ENCODE assay signal across 20 cellular contexts in genomic region chr2:198471291-198471690, GRCh38.
DNase-seq lines count a peak whose midpoint lies in the region; ATAC-seq, FAIRE-seq and TF ChIP-seq lines count a peak whose summit lies in the region.
"Had no signal": no experiment of that assay in that cellular context is flagged by ENCODE, and none has a peak within 500 bp of the region (broad histone marks: within the 10 kb centered on the region; RNA-seq: fewer than 3 reads in every experiment).

No MANE protein-coding gene starts in this region.

- H4K8ac ChIP-seq in H1 (ENCODE audit: extremely low read depth, insufficient read depth, low read length): no peak overlapping the region

- no peak overlapping the region for H3K4ac ChIP-seq in H1 (replicated peaks; ENCODE audit: insufficient read length, low read depth, low read length)

- WGBS in H1 (ENCODE audit: extremely low coverage in 1 of 2, insufficient coverage in 1 of 2, insufficient read length in 1 of 2, insufficient replicate concordance in 2 of 2, low coverage in 1 of 2, low lambda C conversion rate in 2 of 2, missing lambda C conversion rate in 1 of 2), 2 experiments: 56% methylated on average over 2 of the region's 2 CpGs; no CpG with 5 or more reads in 1 of the 2 experiments

- H3K23me2 ChIP-seq in H1 (ENCODE audit: low read depth, low read length): no peaks in the 10 kb centered on the region

- no peak overlapping the region for H2BK15ac ChIP-seq in H1 (ENCODE audit: low read length)

- no peaks in the 10 kb centered on the region for H3K27me3 ChIP-seq in Loucy (ENCODE audit: insufficient read depth, low read length, poor library complexity, severe bottlenecking)
- H3K27me3 ChIP-seq in H1 (replicated peaks in 1 of 4; ENCODE audit: control insufficient read depth in 3 of 4, extremely low read depth in 1 of 4, insufficient read depth in 3 of 4, low read length in 3 of 4): no peaks in the 10 kb centered on the region
- H3K27me3 ChIP-seq in naive thymus-derived CD4-positive, alpha-beta T cell (ENCODE audit: control insufficient read depth in 2 of 2, insufficient read depth in 2 of 2, low read length in 2 of 2): no peaks in the 10 kb centered on the region
- H3K27me3 ChIP-seq: cardiac muscle cell, heart left ventricle, neutrophil, tibial artery had no signal

- H3K27ac ChIP-seq in H1 (ENCODE audit: low read depth, low read length): no peak overlapping the region
- H3K27ac ChIP-seq in naive thymus-derived CD4-positive, alpha-beta T cell (ENCODE audit: low read depth, low read length): no peak overlapping the region
- H3K27ac ChIP-seq: A549, cardiac muscle cell, heart left ventricle, neutrophil, tibial artery had no signal

- H2AFZ ChIP-seq in Loucy (ENCODE audit: low read length) (peak overlapping the region; percentile 91), H1 (ENCODE audit: low read length) (peak overlapping the region; percentile 95; the same call in 1 of the 2 replicates)

- no peak overlapping the region for H3K4me3 Mint-ChIP-seq in naive thymus-derived CD4-positive, alpha-beta T cell
- H3K4me3 Mint-ChIP-seq: activated naive CD4-positive, alpha-beta T cell treated with anti-CD3 and anti-CD28 coated beads, Interleukin-2, amount 10 ng/mL, durations not matched to agents 7 days and 5 days; HFFc6 had no signal

- no peaks in the 10 kb centered on the region for H3K36me3 ChIP-seq in Loucy (ENCODE audit: insufficient read depth, low read length)
- no peaks in the 10 kb centered on the region for H3K36me3 ChIP-seq in H1 (ENCODE audit: control insufficient read depth in 2 of 4, insufficient read depth in 4 of 4, low read length in 3 of 4)
- H3K36me3 ChIP-seq in naive thymus-derived CD4-positive, alpha-beta T cell (ENCODE audit: control insufficient read depth in 2 of 3, insufficient read depth in 3 of 3, low read length in 3 of 3): no peaks in the 10 kb centered on the region
- H3K36me3 ChIP-seq: cardiac muscle cell, heart left ventricle, neutrophil, tibial artery had no signal

- TF ChIP-seq RAD21 in H1 (IDR thresholded peaks at IDR 0.05 in 1 of 2, conservative IDR thresholded peaks at IDR 0.05 in 1 of 2; ENCODE audit: low read depth in 2 of 2, low read length in 2 of 2): peak; percentile 60

- H3K4me3 ChIP-seq in Loucy (ENCODE audit: low read length, poor library complexity, severe bottlenecking) (no peak overlapping the region), H1 (ENCODE audit: extremely low read depth in 1 of 4, insufficient read depth in 2 of 4, low read depth in 3 of 4, low read length in 4 of 4) (no peak overlapping the region), retinal pigment epithelial cell (ENCODE audit: low read length) (no peak overlapping the region)
- no peak overlapping the region for H3K4me3 ChIP-seq in naive thymus-derived CD4-positive, alpha-beta T cell (ENCODE audit: low read length)
- H3K4me3 ChIP-seq: A549, cardiac muscle cell, heart left ventricle, tibial artery had no signal

- TF ChIP-seq EP300 in H1 (IDR thresholded peaks at IDR 0.05; ENCODE audit: borderline replicate concordance in 1 of 2, low read depth in 2 of 2, low read length in 2 of 2): no peak

- H3K27me3 Mint-ChIP-seq in naive thymus-derived CD4-positive, alpha-beta T cell: peaks cover 0 to 5% (median 0%) of the 10 kb centered on the region in 5 donors
- H3K27me3 Mint-ChIP-seq: activated naive CD4-positive, alpha-beta T cell treated with anti-CD3 and anti-CD28 coated beads, Interleukin-2, amount 10 ng/mL, durations not matched to agents 7 days and 5 days had no signal

- POLR2A ChIA-PET in H1 (lab: Charles Lee; ENCODE audit: partially characterized antibody): no interaction called here
- POLR2A ChIA-PET in naive thymus-derived CD4-positive, alpha-beta T cell (lab: Charles Lee): no interaction called here

- no peak overlapping the region for H2BK120ac ChIP-seq in H1 (replicated peaks; ENCODE audit: low read depth, low read length)

- FAIRE-seq in H1 (lab: Jason Lieb, UNC): peak; percentile 7
- FAIRE-seq: A549, endometrium had no signal

- intact Hi-C loops in naive thymus-derived CD4-positive, alpha-beta T cell (cut with micrococcal nuclease): no loop called here

- no peak overlapping the region for H2BK20ac ChIP-seq in H1 (ENCODE audit: low read length)

- CTCF ChIA-PET in H1 (lab: Charles Lee; ENCODE audit: partially characterized antibody): interaction anchor here (0.7 to 1.4 kb wide), 6 partner anchors 9 to 127 kb away, joined by 3 to 7 read pairs (median 4); no protein-coding TSS in a partner anchor
- CTCF ChIA-PET in naive thymus-derived CD4-positive, alpha-beta T cell (lab: Charles Lee): no interaction called here

- no peaks in the 10 kb centered on the region for H3K4me1 ChIP-seq in Loucy (ENCODE audit: insufficient read depth, low read length, poor library complexity, severe bottlenecking)
- H3K4me1 ChIP-seq in H1 (replicated peaks in 1 of 4; ENCODE audit: control insufficient read depth in 3 of 4, insufficient read depth in 4 of 4, low read length in 3 of 4): peaks cover 0 to 4% (median 3%) of the 10 kb centered on the region in 4 experiments; a peak in 4 of 7 replicates
- no peaks in the 10 kb centered on the region for H3K4me1 ChIP-seq in naive thymus-derived CD4-positive, alpha-beta T cell (ENCODE audit: control insufficient read depth in 2 of 2, insufficient read depth in 2 of 2, low read length in 2 of 2)
- H3K4me1 ChIP-seq: A549, heart left ventricle, tibial artery had no signal

- in situ Hi-C loops in G401 (cut with HindIII; ENCODE audit: low sequenced_read_pairs): no loop called here

- DNase-seq in NCI-H748 (lab: John Stamatoyannopoulos, UW; ENCODE audit: unreplicated experiment): peak; percentile 41
- DNase-seq in NCI-H748 treated with DMSO at 0.1 percent for 48 hours (lab: John Stamatoyannopoulos, UW): no peak
- no peak for DNase-seq in H1 (ENCODE audit: low read depth in 1 of 2, low spot score in 2 of 2)
- no peak for DNase-seq in retinal pigment epithelial cell (ENCODE audit: low read depth)
- no peak for DNase-seq in naive thymus-derived CD4-positive, alpha-beta T cell
- DNase-seq in G401 (ENCODE audit: low spot score): no peak
- DNase-seq: activated naive CD4-positive, alpha-beta T cell treated with anti-CD3 and anti-CD28 coated beads, Interleukin-2, amount 10 ng/mL, durations not matched to agents 7 days and 5 days; DMS79; heart left ventricle; HFFc6; left ventricle myocardium superior; NCI-H1092; NCI-H226; tibial artery had no signal

- H3K9me3 Mint-ChIP-seq in naive thymus-derived CD4-positive, alpha-beta T cell: peaks cover 0 to 12% (median 0%) of the 10 kb centered on the region in 11 donors
- H3K9me3 Mint-ChIP-seq: activated naive CD4-positive, alpha-beta T cell treated with anti-CD3 and anti-CD28 coated beads, Interleukin-2, amount 10 ng/mL, durations not matched to agents 7 days and 5 days had no signal

- TF ChIP-seq CTCF in Loucy (conservative IDR thresholded peaks at IDR 0.05; ENCODE audit: low read length) (peak; percentile 76), H1 (IDR thresholded peaks at IDR 0.05; ENCODE audit: control extremely low read depth in 1 of 3, insufficient read depth in 1 of 3, low read depth in 1 of 3, low read length in 3 of 3) (peak in 2 of 3 experiments; percentile 42 to 71; a peak in 2 of 4 replicates), retinal pigment epithelial cell (conservative IDR thresholded peaks at IDR 0.05; ENCODE audit: low read depth, low read length) (peak; percentile 38)

- H2BK12ac ChIP-seq in H1 (ENCODE audit: low read depth, low read length): no peak overlapping the region

- H2AK5ac ChIP-seq in H1 (ENCODE audit: low read depth, low read length): no peak overlapping the region

- H3K4me1 Mint-ChIP-seq in naive thymus-derived CD4-positive, alpha-beta T cell: no peaks in the 10 kb centered on the region
- H3K4me1 Mint-ChIP-seq: activated naive CD4-positive, alpha-beta T cell treated with anti-CD3 and anti-CD28 coated beads, Interleukin-2, amount 10 ng/mL, durations not matched to agents 7 days and 5 days had no signal

- H3K4me2 ChIP-seq in Loucy (ENCODE audit: low read depth, low read length, poor library complexity, severe bottlenecking) (no peak overlapping the region), H1 (ENCODE audit: insufficient read depth in 1 of 2, low read depth in 2 of 2, low read length in 2 of 2) (no peak overlapping the region; a peak in 1 of 4 replicates)
- H3K4me2 ChIP-seq: A549 had no signal

- no peaks in the 10 kb centered on the region for H3K79me1 ChIP-seq in H1 (ENCODE audit: low read depth, low read length)

- no peak overlapping the region for H4K91ac ChIP-seq in H1 (replicated peaks; ENCODE audit: insufficient read length, low read length)

- H3K9ac ChIP-seq in Loucy (ENCODE audit: low read depth, low read length, poor library complexity, severe bottlenecking) (no peak overlapping the region), H1 (replicated peaks in 1 of 4; ENCODE audit: extremely low read depth in 1 of 4, low read depth in 3 of 4, low read length in 3 of 4) (no peak overlapping the region)

- no peaks in the 10 kb centered on the region for H3K36me3 Mint-ChIP-seq in naive thymus-derived CD4-positive, alpha-beta T cell
- H3K36me3 Mint-ChIP-seq: activated naive CD4-positive, alpha-beta T cell treated with anti-CD3 and anti-CD28 coated beads, Interleukin-2, amount 10 ng/mL, durations not matched to agents 7 days and 5 days had no signal

- no peak for TF ChIP-seq POLR2A in H1 (IDR thresholded peaks at IDR 0.05; ENCODE audit: control extremely low read depth in 1 of 2, low read depth in 2 of 2, low read length in 2 of 2)

- H3K14ac ChIP-seq in H1 (ENCODE audit: insufficient read length): no peak overlapping the region

- H3K9me2 ChIP-seq in Loucy (replicated peaks; ENCODE audit: low read depth, low read length): no peaks in the 10 kb centered on the region

- no peak overlapping the region for H3K23ac ChIP-seq in H1 (ENCODE audit: insufficient read length)

- no peak overlapping the region for H3K56ac ChIP-seq in H1 (replicated peaks; ENCODE audit: insufficient read length, low read depth, low read length)

- no peak overlapping the region for H3K27ac Mint-ChIP-seq in naive thymus-derived CD4-positive, alpha-beta T cell
- H3K27ac Mint-ChIP-seq: activated naive CD4-positive, alpha-beta T cell treated with anti-CD3 and anti-CD28 coated beads, Interleukin-2, amount 10 ng/mL, durations not matched to agents 7 days and 5 days; HFFc6 had no signal

- no peaks in the 10 kb centered on the region for H3K79me2 ChIP-seq in Loucy (ENCODE audit: insufficient read depth, low read length)
- no peaks in the 10 kb centered on the region for H3K79me2 ChIP-seq in H1 (ENCODE audit: control insufficient read depth in 1 of 2, insufficient read depth in 2 of 2, low read length in 2 of 2)

- H2BK5ac ChIP-seq in H1 (ENCODE audit: low read depth, low read length): no peak overlapping the region

- H3K18ac ChIP-seq in H1 (ENCODE audit: extremely low read depth, low read length): no peak overlapping the region

- H3K9me3 ChIP-seq in Loucy (ENCODE audit: insufficient read depth, low read depth, low read length) (no peaks in the 10 kb centered on the region), H1 (ENCODE audit: insufficient read depth in 2 of 2, low read depth in 1 of 2, low read length in 1 of 2) (no peaks in the 10 kb centered on the region)
- no peaks in the 10 kb centered on the region for H3K9me3 ChIP-seq in naive thymus-derived CD4-positive, alpha-beta T cell (ENCODE audit: control insufficient read depth in 2 of 3, low read length in 3 of 3)
- H3K9me3 ChIP-seq: A549, neutrophil, tibial artery had no signal

- no peaks in the 10 kb centered on the region for H4K20me1 ChIP-seq in Loucy (ENCODE audit: insufficient read depth, low read length, poor library complexity, severe bottlenecking)
- H4K20me1 ChIP-seq in H1 (replicated peaks in 1 of 2; ENCODE audit: control insufficient read depth in 1 of 2, insufficient read depth in 2 of 2, low read length in 2 of 2): no peaks in the 10 kb centered on the region

- no peak overlapping the region for H4K5ac ChIP-seq in H1 (ENCODE audit: insufficient read length, low read depth, low read length)

- no peaks in the 10 kb centered on the region for H3F3A ChIP-seq in Loucy (ENCODE audit: low read depth)

- ATAC-seq in naive thymus-derived CD4-positive, alpha-beta T cell: no peak
- ATAC-seq in GM18511 (IDR thresholded peaks at IDR 0.05; ENCODE audit: unreplicated experiment): no peak
- ATAC-seq: A549, heart left ventricle, left ventricle myocardium superior had no signal
